Comparison of ENCODE assay signal across 17 cellular contexts in the genomic region with DNA sequence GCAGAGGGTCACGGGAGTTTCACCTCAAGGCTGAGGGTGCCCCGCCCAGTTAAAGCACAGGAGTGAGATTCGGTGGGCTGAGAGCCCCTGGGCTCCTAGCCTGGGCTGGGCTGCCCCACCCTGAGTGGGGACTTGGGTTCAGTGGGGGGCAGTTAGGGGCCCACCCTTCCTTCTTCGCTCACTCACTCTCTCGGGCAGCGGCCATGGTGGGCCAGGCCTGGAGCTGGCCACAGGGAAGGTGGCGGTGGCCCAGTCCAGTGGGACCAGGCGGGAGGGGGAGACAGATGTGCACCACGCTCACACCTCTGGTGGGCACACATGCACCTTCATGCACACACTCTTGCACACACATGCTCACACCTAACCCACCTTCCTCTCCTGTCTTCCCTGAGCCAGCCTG. TPM values are rescaled to one million over a fixed set of nuclear protein-coding genes. Genes with fewer than 3 reads are reported as not detected.
DNase-seq lines count a peak whose midpoint lies in the region; ATAC-seq, FAIRE-seq and TF ChIP-seq lines count a peak whose summit lies in the region.
"Had no signal": no experiment of that assay in that cellular context is flagged by ENCODE, and none has a peak within 500 bp of the region (broad histone marks: within the 10 kb centered on the region; RNA-seq: fewer than 3 reads in every experiment).

No MANE protein-coding gene starts in this region.

- H3K79me2 ChIP-seq in H1 (ENCODE audit: control insufficient read depth in 1 of 2, insufficient read depth in 2 of 2, low read length in 2 of 2) (no peaks in the 10 kb centered on the region), neural progenitor cell (ENCODE audit: low read depth) (no peaks in the 10 kb centered on the region)

- no peak for TF ChIP-seq POLR2A in H1 (IDR thresholded peaks at IDR 0.05; ENCODE audit: control extremely low read depth in 1 of 2, low read depth in 2 of 2, low read length in 2 of 2)

- no peak overlapping the region for H2BK15ac ChIP-seq in H1 (ENCODE audit: low read length)

- H3K79me1 ChIP-seq in H1 (ENCODE audit: low read depth, low read length) = peaks cover 2% of the 10 kb centered on the region; the same call in 1 of the 2 replicates

- no peak overlapping the region for H3K4ac ChIP-seq in H1 (replicated peaks; ENCODE audit: insufficient read length, low read depth, low read length)

- H3K9me3 ChIP-seq in H1 (ENCODE audit: insufficient read depth in 2 of 2, low read depth in 1 of 2, low read length in 1 of 2) = no peaks in the 10 kb centered on the region
- H3K9me3 ChIP-seq in neural progenitor cell (ENCODE audit: low read depth) = no peaks in the 10 kb centered on the region
- no peaks in the 10 kb centered on the region for H3K9me3 ChIP-seq in small intestine (ENCODE audit: control insufficient read depth, low read depth)
- H3K9me3 ChIP-seq: BLaER1 treated with 17β-estradiol and CSF1 and Interleukin-3, amounts not matched to agents 10 nM and 100 nM had no signal

- TF ChIP-seq CTCF in H1 (IDR thresholded peaks at IDR 0.05; ENCODE audit: control extremely low read depth in 1 of 3, insufficient read depth in 1 of 3, low read depth in 1 of 3, low read length in 3 of 3) = no peak
- no peak for TF ChIP-seq CTCF in neural progenitor cell (IDR thresholded peaks at IDR 0.05)

- POLR2A ChIA-PET in H1 (lab: Charles Lee; ENCODE audit: partially characterized antibody) = no interaction called here

- TF ChIP-seq RAD21 in H1 (IDR thresholded peaks at IDR 0.05 in 1 of 2, conservative IDR thresholded peaks at IDR 0.05 in 1 of 2; ENCODE audit: low read depth in 2 of 2, low read length in 2 of 2) = no peak

- H3K14ac ChIP-seq in H1 (ENCODE audit: insufficient read length) = no peak overlapping the region

- TF ChIP-seq EP300 in H1 (IDR thresholded peaks at IDR 0.05; ENCODE audit: borderline replicate concordance in 1 of 2, low read depth in 2 of 2, low read length in 2 of 2) = no peak

- H3K27ac Mint-ChIP-seq in neural progenitor cell = no peak overlapping the region
- H3K27ac Mint-ChIP-seq: CD4-positive, CD25-positive, alpha-beta regulatory T cell; GM23338 had no signal

- H3K9me3 Mint-ChIP-seq in neural progenitor cell = no peaks in the 10 kb centered on the region
- H3K9me3 Mint-ChIP-seq: GM23338, H9 had no signal

- H3K23me2 ChIP-seq in H1 (ENCODE audit: low read depth, low read length) = peaks cover under 1% of the 10 kb centered on the region; the same call in 1 of the 2 replicates

- H3K4me2 ChIP-seq in H1 (ENCODE audit: insufficient read depth in 1 of 2, low read depth in 2 of 2, low read length in 2 of 2) = no peak overlapping the region
- H3K4me2 ChIP-seq in neural progenitor cell = peak overlapping the region; percentile 10
- H3K4me2 ChIP-seq: GM23338 had no signal

- H2BK120ac ChIP-seq in H1 (replicated peaks; ENCODE audit: low read depth, low read length) = no peak overlapping the region

- no peaks in the 10 kb centered on the region for H3K36me3 Mint-ChIP-seq in neural progenitor cell
- H3K36me3 Mint-ChIP-seq: CD4-positive, CD25-positive, alpha-beta regulatory T cell had no signal

- H3K27ac ChIP-seq in angular gyrus (ENCODE audit: low read depth, low read length) = peak overlapping the region; percentile 26
- H3K27ac ChIP-seq in H1 (ENCODE audit: low read depth, low read length) = no peak overlapping the region
- H3K27ac ChIP-seq in neural progenitor cell = no peak overlapping the region
- H3K27ac ChIP-seq in temporal lobe (ENCODE audit: low read depth, low read length) = peak overlapping the region; percentile 81
- H3K27ac ChIP-seq in small intestine (ENCODE audit: low read depth in 1 of 2, low read length in 1 of 2) = no peak overlapping the region
- H3K27ac ChIP-seq: BLaER1 treated with 17β-estradiol and CSF1 and Interleukin-3, amounts not matched to agents 10 nM and 100 nM had no signal

- DNase-seq in H1 (ENCODE audit: low read depth in 1 of 2, low spot score in 2 of 2) (no peak), neural progenitor cell (ENCODE audit: low spot score) (no peak), small intestine (no peak), HUDEP-2 (lab: John Stamatoyannopoulos, UW; ENCODE audit: unreplicated experiment in 76 of 76) (no peak)
- DNase-seq: ACHN; CD4-positive, CD25-positive, alpha-beta regulatory T cell; H9 had no signal

- H3K36me3 ChIP-seq in H1 (ENCODE audit: control insufficient read depth in 2 of 4, insufficient read depth in 4 of 4, low read length in 3 of 4) (no peaks in the 10 kb centered on the region), neural progenitor cell (no peaks in the 10 kb centered on the region), small intestine (ENCODE audit: control insufficient read depth in 2 of 2, insufficient read depth in 2 of 2, low read length in 2 of 2) (no peaks in the 10 kb centered on the region)
- H3K36me3 ChIP-seq: BLaER1 treated with 17β-estradiol and CSF1 and Interleukin-3, amounts not matched to agents 10 nM and 100 nM had no signal

- peaks cover 10% of the 10 kb centered on the region for H3F3A ChIP-seq in neural progenitor cell (ENCODE audit: low read depth)

- H3K4me3 Mint-ChIP-seq in neural progenitor cell = no peak overlapping the region
- H3K4me3 Mint-ChIP-seq: CD4-positive, CD25-positive, alpha-beta regulatory T cell; GM23338; H9 had no signal

- H3K4me1 Mint-ChIP-seq in neural progenitor cell = peaks cover 37% of the 10 kb centered on the region

- no peak overlapping the region for H3K23ac ChIP-seq in H1 (ENCODE audit: insufficient read length)

- peaks cover 12% of the 10 kb centered on the region for H3K27me3 Mint-ChIP-seq in neural progenitor cell (ENCODE audit: insufficient read depth, low read depth)

- H4K20me1 ChIP-seq in H1 (replicated peaks in 1 of 2; ENCODE audit: control insufficient read depth in 1 of 2, insufficient read depth in 2 of 2, low read length in 2 of 2) (peaks cover 12 to 36% of the 10 kb centered on the region in 2 experiments), neural progenitor cell (ENCODE audit: low read depth) (peaks cover 30% of the 10 kb centered on the region)

- H3K9ac ChIP-seq in H1 (replicated peaks in 1 of 4; ENCODE audit: extremely low read depth in 1 of 4, low read depth in 3 of 4, low read length in 3 of 4) (no peak overlapping the region), neural progenitor cell (no peak overlapping the region)

- H2AFZ ChIP-seq in H1 (ENCODE audit: low read length) = no peak overlapping the region
- no peak overlapping the region for H2AFZ ChIP-seq in neural progenitor cell (replicated peaks)
- H2AFZ ChIP-seq: GM23338 had no signal

- 89% methylated on average over 7 of the region's 9 CpGs; no CpG with 5 or more reads in 1 of the 2 experiments for WGBS in H1 (ENCODE audit: extremely low coverage in 1 of 2, insufficient coverage in 1 of 2, insufficient read length in 1 of 2, insufficient replicate concordance in 2 of 2, low coverage in 1 of 2, low lambda C conversion rate in 2 of 2, missing lambda C conversion rate in 1 of 2), 2 experiments
- WGBS in small intestine, 3 donors = 91 to 96% (median 92%) methylated on average over 8 to 9 of the region's 9 CpGs

- peaks cover 35 to 92% (median 79%) of the 10 kb centered on the region in 4 experiments for H3K27me3 ChIP-seq in H1 (replicated peaks in 1 of 4; ENCODE audit: control insufficient read depth in 3 of 4, extremely low read depth in 1 of 4, insufficient read depth in 3 of 4, low read length in 3 of 4)
- peaks cover 51% of the 10 kb centered on the region for H3K27me3 ChIP-seq in neural progenitor cell
- peaks cover 4 to 6% of the 10 kb centered on the region in 2 donors for H3K27me3 ChIP-seq in small intestine (ENCODE audit: control insufficient read depth in 2 of 2, insufficient read depth in 2 of 2, low read length in 2 of 2)

- no peak overlapping the region for H4K5ac ChIP-seq in H1 (ENCODE audit: insufficient read length, low read depth, low read length)

- peaks cover 0 to 11% (median 5%) of the 10 kb centered on the region in 4 experiments; a peak in 5 of 7 replicates for H3K4me1 ChIP-seq in H1 (replicated peaks in 1 of 4; ENCODE audit: control insufficient read depth in 3 of 4, insufficient read depth in 4 of 4, low read length in 3 of 4)
- H3K4me1 ChIP-seq in neural progenitor cell = peaks cover 23% of the 10 kb centered on the region
- no peaks in the 10 kb centered on the region for H3K4me1 ChIP-seq in small intestine (ENCODE audit: control insufficient read depth in 2 of 2, insufficient read depth in 1 of 2, low read depth in 1 of 2, low read length in 1 of 2)

- H2BK12ac ChIP-seq in H1 (ENCODE audit: low read depth, low read length) = no peak overlapping the region

- no peak overlapping the region for H3K56ac ChIP-seq in H1 (replicated peaks; ENCODE audit: insufficient read length, low read depth, low read length)

- CTCF ChIA-PET in H1 (lab: Charles Lee; ENCODE audit: partially characterized antibody) = interaction anchor here (0.9 to 21.2 kb wide), 27 partner anchors 10 to 105 kb away, joined by 3 to 291 read pairs (median 7); no protein-coding TSS in a partner anchor

- H2AK5ac ChIP-seq in H1 (ENCODE audit: low read depth, low read length) = no peak overlapping the region

- no peak for FAIRE-seq in H1 (lab: Jason Lieb, UNC)
- FAIRE-seq in small intestine (lab: Jason Lieb, UNC) = no peak
- FAIRE-seq: GM12878, GM18507, HTR-8/SVneo had no signal

- no peak overlapping the region for H2BK5ac ChIP-seq in H1 (ENCODE audit: low read depth, low read length)

- H2BK20ac ChIP-seq in H1 (ENCODE audit: low read length) = no peak overlapping the region

- H3K18ac ChIP-seq in H1 (ENCODE audit: extremely low read depth, low read length) = no peak overlapping the region; the same call in 1 of the 2 replicates

- no peak overlapping the region for H3K4me3 ChIP-seq in H1 (ENCODE audit: extremely low read depth in 1 of 4, insufficient read depth in 2 of 4, low read depth in 3 of 4, low read length in 4 of 4)
- H3K4me3 ChIP-seq in neural progenitor cell = no peak overlapping the region
- no peak overlapping the region for H3K4me3 ChIP-seq in small intestine (ENCODE audit: low read depth in 1 of 2, low read length in 2 of 2)
- H3K4me3 ChIP-seq: BLaER1 treated with 17β-estradiol and CSF1 and Interleukin-3, amounts not matched to agents 10 nM and 100 nM; GM12878; GM23338 had no signal

- ATAC-seq in HG02852 (IDR thresholded peaks at IDR 0.05; ENCODE audit: unreplicated experiment) = no peak
- ATAC-seq: GM12878, GM23338 had no signal

- H4K91ac ChIP-seq in H1 (replicated peaks; ENCODE audit: insufficient read length, low read length) = no peak overlapping the region

- H4K8ac ChIP-seq in H1 (ENCODE audit: extremely low read depth, insufficient read depth, low read length) = peak overlapping the region; percentile 36; the same call in 1 of the 2 replicates

RNA-seq across cellular contexts. Expression of a gene that starts 6.1 kb away (rescaled TPM):
- 0.28 and 0.42 TPM in 2 replicates for total RNA-seq in H1 (2021; fragmentation: NEBNext Ultra II Directional; extraction: Animal tissue kit (Norgen Biotek cat#: 25700))
- polyA plus RNA-seq in H1 (2011; rRNA removed) (0.14 and 0.20 TPM in 2 replicates), small intestine (under 1 TPM in 1 of 3 donors, not detected in 2; 0.43 TPM)
- 0.10 TPM for polyA plus RNA-seq in H1 (2011; cell fraction: cytosol; rRNA removed)
- 0.19 TPM for polyA plus RNA-seq in H1 (2011; cell fraction: nucleus; rRNA removed)
- 0.30 to 0.89 TPM (median 0.74 TPM) in 4 replicates for polyA plus RNA-seq in H1 (2012, experiment 1 of 2)
- polyA plus RNA-seq in H1 (2012, experiment 2 of 2) = 0.17 TPM
- 0.61 TPM for polyA plus RNA-seq in H1 (2013, experiment 1 of 2)
- 0.59 TPM for polyA plus RNA-seq in H1 (2013, experiment 2 of 2)
- 0.16 and 0.20 TPM in 2 replicates for polyA minus RNA-seq in H1 (2011; rRNA and poly(A)+ RNA removed)
- 0.29 TPM for polyA minus RNA-seq in H1 (2011; cell fraction: cytosol; rRNA and poly(A)+ RNA removed)
- polyA minus RNA-seq in H1 (2011; cell fraction: nucleus; rRNA and poly(A)+ RNA removed) = not detected
- total RNA-seq in neural progenitor cell (ENCODE audit: low replicate concordance) (0.11 and 0.12 TPM in 2 replicates), temporal lobe (7.6 TPM)
- total RNA-seq: A172; CD4-positive, CD25-positive, alpha-beta regulatory T cell; Daoy; GM12878 had no signal

RNA-seq across cellular contexts. Expression of a gene that starts 55.6 kb away (rescaled TPM):
- 110 and 112 TPM in 2 replicates for total RNA-seq in H1 (2021; fragmentation: NEBNext Ultra II Directional; extraction: Animal tissue kit (Norgen Biotek cat#: 25700))
- polyA plus RNA-seq in H1 (2011; rRNA removed) = 274 and 348 TPM in 2 replicates
- polyA plus RNA-seq in H1 (2011; cell fraction: cytosol; rRNA removed) = 214 TPM
- 408 TPM for polyA plus RNA-seq in H1 (2011; cell fraction: nucleus; rRNA removed)
- polyA plus RNA-seq in H1 (2012, experiment 1 of 2) = 116 to 162 TPM (median 150 TPM) in 4 replicates
- 177 TPM for polyA plus RNA-seq in H1 (2012, experiment 2 of 2)
- 88.3 TPM for polyA plus RNA-seq in H1 (2013, experiment 1 of 2)
- polyA plus RNA-seq in H1 (2013, experiment 2 of 2) = 81.7 TPM
- 105 and 113 TPM in 2 replicates for polyA minus RNA-seq in H1 (2011; rRNA and poly(A)+ RNA removed)
- 71.3 TPM for polyA minus RNA-seq in H1 (2011; cell fraction: cytosol; rRNA and poly(A)+ RNA removed)
- polyA minus RNA-seq in H1 (2011; cell fraction: nucleus; rRNA and poly(A)+ RNA removed) = 57.0 TPM
- total RNA-seq in neural progenitor cell (ENCODE audit: low replicate concordance) = 51.3 and 84.8 TPM in 2 replicates
- total RNA-seq in temporal lobe = 34.9 TPM
- polyA plus RNA-seq in small intestine = 10 to 100 TPM; 76.0 to 93.5 (median 80.2) TPM

Comparison
In these comparisons a context has a peak if more than half of its experiments do, and no peak if none do; other contexts are left out.
1. H3K27ac ChIP-seq: peak in angular gyrus (single experiment) and temporal lobe (single experiment); none in H1 (single experiment), neural progenitor cell (single experiment) and small intestine (0 of 2).